In the genomic region with DNA sequence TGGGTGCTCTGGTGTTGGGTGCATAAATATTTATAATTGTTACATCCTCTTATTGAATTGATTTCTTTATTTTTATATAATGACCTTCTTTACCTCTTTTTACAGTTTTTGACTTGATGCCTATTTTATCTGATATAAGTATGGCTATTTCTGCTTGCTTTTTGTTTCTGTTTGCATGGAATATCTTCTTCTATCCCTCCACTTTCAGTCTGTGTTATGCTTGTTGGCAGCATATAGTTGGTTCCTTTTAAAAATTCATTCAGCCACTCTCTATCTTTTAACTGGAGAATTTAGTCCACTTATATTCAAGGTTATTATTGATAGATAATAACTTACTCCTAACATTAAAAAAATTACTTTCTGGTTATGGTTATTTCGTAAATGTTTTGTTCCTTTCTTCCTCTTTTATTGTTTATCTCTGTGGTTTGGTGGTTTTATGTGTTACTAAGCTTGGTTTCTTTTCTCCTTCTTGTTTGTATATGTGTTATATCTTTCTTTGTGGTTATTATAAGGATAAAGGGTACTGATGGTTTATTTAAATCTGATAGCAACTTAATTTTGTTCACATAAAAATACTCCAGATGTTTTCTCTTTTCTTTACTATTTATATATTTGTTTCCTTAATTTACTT, we compare ENCODE assay signal across 1 cellular context.
TF ChIP-seq lines count a peak whose summit lies in the region.

No MANE protein-coding gene starts in this region.

TF ChIP-seq in HepG2, 621 proteins besides CTCF, POLR2A, EP300 and RAD21 (continued from another document):
- TF ChIP-seq, protein P1, sequence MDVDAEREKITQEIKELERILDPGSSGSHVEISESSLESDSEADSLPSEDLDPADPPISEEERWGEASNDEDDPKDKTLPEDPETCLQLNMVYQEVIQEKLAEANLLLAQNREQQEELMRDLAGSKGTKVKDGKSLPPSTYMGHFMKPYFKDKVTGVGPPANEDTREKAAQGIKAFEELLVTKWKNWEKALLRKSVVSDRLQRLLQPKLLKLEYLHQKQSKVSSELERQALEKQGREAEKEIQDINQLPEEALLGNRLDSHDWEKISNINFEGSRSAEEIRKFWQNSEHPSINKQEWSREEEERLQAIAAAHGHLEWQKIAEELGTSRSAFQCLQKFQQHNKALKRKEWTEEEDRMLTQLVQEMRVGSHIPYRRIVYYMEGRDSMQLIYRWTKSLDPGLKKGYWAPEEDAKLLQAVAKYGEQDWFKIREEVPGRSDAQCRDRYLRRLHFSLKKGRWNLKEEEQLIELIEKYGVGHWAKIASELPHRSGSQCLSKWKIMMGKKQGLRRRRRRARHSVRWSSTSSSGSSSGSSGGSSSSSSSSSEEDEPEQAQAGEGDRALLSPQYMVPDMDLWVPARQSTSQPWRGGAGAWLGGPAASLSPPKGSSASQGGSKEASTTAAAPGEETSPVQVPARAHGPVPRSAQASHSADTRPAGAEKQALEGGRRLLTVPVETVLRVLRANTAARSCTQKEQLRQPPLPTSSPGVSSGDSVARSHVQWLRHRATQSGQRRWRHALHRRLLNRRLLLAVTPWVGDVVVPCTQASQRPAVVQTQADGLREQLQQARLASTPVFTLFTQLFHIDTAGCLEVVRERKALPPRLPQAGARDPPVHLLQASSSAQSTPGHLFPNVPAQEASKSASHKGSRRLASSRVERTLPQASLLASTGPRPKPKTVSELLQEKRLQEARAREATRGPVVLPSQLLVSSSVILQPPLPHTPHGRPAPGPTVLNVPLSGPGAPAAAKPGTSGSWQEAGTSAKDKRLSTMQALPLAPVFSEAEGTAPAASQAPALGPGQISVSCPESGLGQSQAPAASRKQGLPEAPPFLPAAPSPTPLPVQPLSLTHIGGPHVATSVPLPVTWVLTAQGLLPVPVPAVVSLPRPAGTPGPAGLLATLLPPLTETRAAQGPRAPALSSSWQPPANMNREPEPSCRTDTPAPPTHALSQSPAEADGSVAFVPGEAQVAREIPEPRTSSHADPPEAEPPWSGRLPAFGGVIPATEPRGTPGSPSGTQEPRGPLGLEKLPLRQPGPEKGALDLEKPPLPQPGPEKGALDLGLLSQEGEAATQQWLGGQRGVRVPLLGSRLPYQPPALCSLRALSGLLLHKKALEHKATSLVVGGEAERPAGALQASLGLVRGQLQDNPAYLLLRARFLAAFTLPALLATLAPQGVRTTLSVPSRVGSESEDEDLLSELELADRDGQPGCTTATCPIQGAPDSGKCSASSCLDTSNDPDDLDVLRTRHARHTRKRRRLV (CRISPR knock-in tag; IDR thresholded peaks at IDR 0.05): no peak
- no peak for TF ChIP-seq RCOR2 (CRISPR knock-in tag; IDR thresholded peaks at IDR 0.05)
- TF ChIP-seq ZNF737 (CRISPR knock-in tag; IDR thresholded peaks at IDR 0.05; ENCODE audit: borderline replicate concordance): no peak
- TF ChIP-seq ZNF850 (CRISPR knock-in tag; conservative IDR thresholded peaks at IDR 0.05): no peak
